8 cellular contexts compared by ENCODE assay signal in the genomic region with DNA sequence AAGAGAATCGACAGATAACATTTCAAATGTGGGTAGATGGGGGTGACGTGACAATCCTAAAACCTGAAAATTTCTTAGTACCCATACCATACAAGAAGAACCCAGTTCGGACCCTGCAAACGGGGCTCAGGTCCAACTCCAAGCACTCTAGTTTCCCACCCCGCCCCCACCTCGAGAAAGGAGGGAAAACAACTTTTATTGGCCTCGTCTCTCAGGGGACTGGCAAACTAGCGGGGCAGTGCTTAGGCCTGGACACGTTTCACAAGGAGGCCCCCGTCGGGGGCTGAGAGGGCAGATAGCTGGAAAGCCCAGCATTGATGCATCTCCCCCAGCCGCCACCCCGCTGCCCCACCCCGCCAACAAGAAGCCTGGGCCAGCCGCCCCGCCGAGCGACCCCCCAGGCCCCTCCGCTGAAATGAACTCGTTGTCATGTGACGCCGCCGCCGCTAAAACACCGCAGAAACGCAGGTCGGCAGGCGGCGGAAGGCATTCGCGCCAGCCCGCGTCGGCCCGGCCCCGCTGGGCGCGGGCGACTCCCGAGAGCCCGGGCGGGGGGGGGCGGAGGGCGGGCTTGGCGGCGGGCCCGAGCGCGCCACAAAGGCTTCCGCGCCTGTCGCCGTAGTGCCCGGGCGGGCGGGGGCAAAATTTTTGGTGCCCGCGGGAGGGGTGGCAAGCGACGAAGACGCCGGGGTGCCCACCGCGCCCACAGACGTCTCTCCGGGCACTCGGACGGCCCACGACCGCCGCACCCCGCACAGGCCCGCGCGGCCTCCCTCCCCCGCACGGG. TPM values are rescaled to one million over a fixed set of nuclear protein-coding genes. Genes with fewer than 3 reads are reported as not detected.
DNase-seq lines count a peak whose midpoint lies in the region; ATAC-seq and TF ChIP-seq lines count a peak whose summit lies in the region.

No MANE protein-coding gene starts in this region.

- peaks cover 44% of the 10 kb centered on the region for H3K4me1 Mint-ChIP-seq in activated B cell treated with CpG ODN at 0.5 μM for 24 hours

- H4K20me1 ChIP-seq in mammary epithelial cell (ENCODE audit: insufficient read depth, low read length), result no peaks in the 10 kb centered on the region

- peaks cover 7% of the 10 kb centered on the region for H3K36me3 Mint-ChIP-seq in activated B cell treated with CpG ODN at 0.5 μM for 24 hours (ENCODE audit: low read depth)

- peaks cover 51% of the 10 kb centered on the region for H3K79me2 ChIP-seq in mammary epithelial cell (ENCODE audit: insufficient read depth, low read length)

- intact Hi-C loops in activated B cell treated with CpG ODN at 0.5 μM for 24 hours (cut with micrococcal nuclease) (loop anchor here (1.0 to 5.0 kb wide), 11 partner anchors 67 to 1435 kb away; a partner anchor contains a TSS), mammary epithelial cell (cut with micrococcal nuclease) (loop anchor here (1.0 to 10.0 kb wide), 9 partner anchors 111 to 943 kb away; a partner anchor contains a TSS)

- no peaks in the 10 kb centered on the region for H3K27me3 Mint-ChIP-seq in activated B cell treated with CpG ODN at 0.5 μM for 24 hours

- WGBS in mammary epithelial cell (ENCODE audit: low coverage, missing lambda C conversion rate), result 4% methylated on average over 4 of the region's 77 CpGs

- peak overlapping the region; percentile 87 for H3K4me3 ChIP-seq in GM06990 (replicated peaks; ENCODE audit: low read depth, low read length)
- H3K4me3 ChIP-seq in mammary epithelial cell (replicated peaks in 1 of 3; ENCODE audit: insufficient read depth in 1 of 3, low read depth in 2 of 3, low read length in 3 of 3), result peak overlapping the region; percentile 73 to 85 (median 75)

- no TSS peak for BruUV-seq in mammary epithelial cell (replicated peaks; lab: Mats Ljungman, UMichigan)

- H3K4me2 ChIP-seq in mammary epithelial cell (ENCODE audit: insufficient read depth, low read depth, low read length), result peak overlapping the region; percentile 99

- H3K36me3 ChIP-seq in GM06990 (ENCODE audit: control insufficient read depth, insufficient read depth, low read length) (no peaks in the 10 kb centered on the region), mammary epithelial cell (ENCODE audit: insufficient read depth, low read length) (no peaks in the 10 kb centered on the region)

- H3K4me3 Mint-ChIP-seq in activated B cell treated with CpG ODN at 0.5 μM for 24 hours, result peak overlapping the region; percentile 93

- in situ Hi-C loops in mammary epithelial cell (cut with MboI; ENCODE audit: low sequenced_read_pairs in 2 of 2), result loop anchor here (5.0 to 10.0 kb wide), 3 partner anchors 261 to 679 kb away; no protein-coding TSS in a partner anchor

- H3K27ac ChIP-seq in mammary epithelial cell (ENCODE audit: insufficient read depth, low read depth, low read length), result peak overlapping the region; percentile 83

- H3K9me3 ChIP-seq in mammary epithelial cell (replicated peaks; ENCODE audit: insufficient read depth, low read length), result no peaks in the 10 kb centered on the region

- DNase-seq in GM06990 (ENCODE audit: extremely low read depth, insufficient read length) (peak; percentile 80), NCI-H2227 (lab: John Stamatoyannopoulos, UW; ENCODE audit: unreplicated experiment) (peak; percentile 78), activated B cell treated with CpG ODN at 0.5 μM for 24 hours (peak; percentile 66), mammary epithelial cell (peak; percentile 68), inferior parietal cortex (ENCODE audit: extremely low spot score) (peak; percentile 57)
- peak; percentile 36 to 49 for DNase-seq in stimulated activated CD4-positive, alpha-beta T cell treated with anti-CD3 and anti-CD28 coated beads, Interleukin-12 subunit alpha, Interleukin-12 subunit beta, amount 100 ng/mL, for 24 hours (ENCODE audit: low read depth in 2 of 2)

- no peaks in the 10 kb centered on the region for H3K9me3 Mint-ChIP-seq in activated B cell treated with CpG ODN at 0.5 μM for 24 hours

- no peak for TF ChIP-seq CTCF in GM06990 (IDR thresholded peaks at IDR 0.05; ENCODE audit: insufficient read depth, low read length, poor library complexity, severe bottlenecking)
- no peak for TF ChIP-seq CTCF in activated B cell treated with CpG ODN at 0.5 μM for 24 hours (IDR thresholded peaks at IDR 0.05)
- TF ChIP-seq CTCF in mammary epithelial cell (conservative IDR thresholded peaks at IDR 0.05 in 1 of 2, IDR thresholded peaks at IDR 0.05 in 1 of 2; ENCODE audit: extremely low read depth in 1 of 2, insufficient read depth in 1 of 2, low read depth in 1 of 2, low read length in 2 of 2), result no peak

- peak overlapping the region; percentile 94 for H3K9ac ChIP-seq in mammary epithelial cell (ENCODE audit: insufficient read depth, low read length)

- H3K4me1 ChIP-seq in mammary epithelial cell (ENCODE audit: insufficient read depth, low read length), result peaks cover 16% of the 10 kb centered on the region

- H3K27ac Mint-ChIP-seq in activated B cell treated with CpG ODN at 0.5 μM for 24 hours, result peak overlapping the region; percentile 62

- H3K27me3 ChIP-seq in GM06990 (replicated peaks; ENCODE audit: control insufficient read depth, insufficient read depth, low read length), result no peaks in the 10 kb centered on the region
- no peaks in the 10 kb centered on the region for H3K27me3 ChIP-seq in mammary epithelial cell (ENCODE audit: insufficient read depth, low read length)

- H2AFZ ChIP-seq in mammary epithelial cell (ENCODE audit: low read depth, low read length), result peak overlapping the region; percentile 85

- ATAC-seq in HG02885 (IDR thresholded peaks at IDR 0.05; ENCODE audit: poor library complexity, unreplicated experiment), result peak; percentile 10
- peak; percentile 7 for ATAC-seq in activated B cell treated with CpG ODN at 0.5 μM for 24 hours (ENCODE audit: low read depth)
- ATAC-seq in HG02870 (IDR thresholded peaks at IDR 0.05; ENCODE audit: unreplicated experiment), result no peak

- dilution Hi-C loops in mammary epithelial cell (cut with HindIII; ENCODE audit: low sequenced_read_pairs), result no loop called here

- CTCF ChIA-PET in activated B cell treated with CpG ODN at 0.5 μM for 24 hours (lab: Charles Lee) (interaction anchor here (1.0 to 3.5 kb wide), 20 partner anchors 9 to 680 kb away, joined by 3 to 59 read pairs (median 4); a partner anchor contains a TSS), mammary epithelial cell (lab: Charles Lee; ENCODE audit: low non-redundant PET) (interaction anchor here (1.0 to 1.5 kb wide), 4 partner anchors 249 to 555 kb away, joined by 4 to 28 read pairs (median 18); a partner anchor contains a TSS)

- POLR2A ChIA-PET in activated B cell treated with CpG ODN at 0.5 μM for 24 hours (lab: Charles Lee), result interaction anchor here (0.6 to 4.2 kb wide), 15 partner anchors 10 to 1843 kb away, joined by 3 to 135 read pairs (median 9); a partner anchor contains a TSS

RNA-seq across cellular contexts. Expression of a gene that starts 0.7 kb away (rescaled TPM):
- total RNA-seq in activated B cell treated with CpG ODN at 0.5 μM for 24 hours (47.0 and 57.1 TPM in 2 replicates), mammary epithelial cell (10 to 100 TPM; 19.2 to 29.9 TPM)
- polyA plus RNA-seq in mammary epithelial cell, result 7.0 TPM
- polyA minus RNA-seq in mammary epithelial cell, result 6.4 TPM
